1 cellular context compared by ENCODE assay signal in genomic region chr3:47250309-47251060, GRCh38.
TF ChIP-seq lines count a peak whose summit lies in the region.

No MANE protein-coding gene starts in this region.

TF ChIP-seq in HepG2, 621 proteins besides CTCF, POLR2A, EP300 and RAD21 (continued from another document):
- TF ChIP-seq STAG1 (CRISPR knock-in tag; IDR thresholded peaks at IDR 0.05), result peak; percentile 79
- no peak for TF ChIP-seq SETDB1 (CRISPR knock-in tag; IDR thresholded peaks at IDR 0.05; ENCODE audit: borderline replicate concordance)
- peak; percentile 32 for TF ChIP-seq XRCC5 (optimal IDR thresholded peaks at IDR 0.05; ENCODE audit: low read length)
- no peak for TF ChIP-seq ZBTB39 (CRISPR knock-in tag; IDR thresholded peaks at IDR 0.05)
- no peak for TF ChIP-seq YEATS4 (CRISPR knock-in tag; IDR thresholded peaks at IDR 0.05; ENCODE audit: borderline replicate concordance)
- no peak for TF ChIP-seq ZNF605 (CRISPR knock-in tag; IDR thresholded peaks at IDR 0.05)
- no peak for TF ChIP-seq ARID5B (CRISPR knock-in tag; IDR thresholded peaks at IDR 0.05)
- TF ChIP-seq, protein P1, sequence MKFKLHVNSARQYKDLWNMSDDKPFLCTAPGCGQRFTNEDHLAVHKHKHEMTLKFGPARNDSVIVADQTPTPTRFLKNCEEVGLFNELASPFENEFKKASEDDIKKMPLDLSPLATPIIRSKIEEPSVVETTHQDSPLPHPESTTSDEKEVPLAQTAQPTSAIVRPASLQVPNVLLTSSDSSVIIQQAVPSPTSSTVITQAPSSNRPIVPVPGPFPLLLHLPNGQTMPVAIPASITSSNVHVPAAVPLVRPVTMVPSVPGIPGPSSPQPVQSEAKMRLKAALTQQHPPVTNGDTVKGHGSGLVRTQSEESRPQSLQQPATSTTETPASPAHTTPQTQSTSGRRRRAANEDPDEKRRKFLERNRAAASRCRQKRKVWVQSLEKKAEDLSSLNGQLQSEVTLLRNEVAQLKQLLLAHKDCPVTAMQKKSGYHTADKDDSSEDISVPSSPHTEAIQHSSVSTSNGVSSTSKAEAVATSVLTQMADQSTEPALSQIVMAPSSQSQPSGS (CRISPR knock-in tag; IDR thresholded peaks at IDR 0.05), result no peak
- TF ChIP-seq KAT8 (CRISPR knock-in tag; IDR thresholded peaks at IDR 0.05), result 0 out of 2 replicates have a peak, but pooled peaks have one; percentile 16
- no peak for TF ChIP-seq ATRX (CRISPR knock-in tag; IDR thresholded peaks at IDR 0.05; ENCODE audit: borderline replicate concordance)
- TF ChIP-seq SMC3 (IDR thresholded peaks at IDR 0.05; ENCODE audit: low read length), result peak; percentile 69
- no peak for TF ChIP-seq HNRNPUL1 (IDR thresholded peaks at IDR 0.05; ENCODE audit: low read depth, low read length)
- TF ChIP-seq ZBTB38 (CRISPR knock-in tag; IDR thresholded peaks at IDR 0.05), result no peak
- 0 out of 2 replicates have a peak, but pooled peaks have one; percentile 31 for TF ChIP-seq ELF3 (CRISPR knock-in tag; IDR thresholded peaks at IDR 0.05)
- TF ChIP-seq HMGXB4 (CRISPR knock-in tag; IDR thresholded peaks at IDR 0.05; ENCODE audit: borderline replicate concordance in 1 of 2, low read depth in 1 of 2), result 0 out of 4 replicates have a peak, but pooled peaks have one; percentile 19 to 22
- 0 out of 2 replicates have a peak, but pooled peaks have one; percentile 25 for TF ChIP-seq ATF3 (CRISPR knock-in tag; IDR thresholded peaks at IDR 0.05)
- TF ChIP-seq GABPA (IDR thresholded peaks at IDR 0.05; ENCODE audit: low read depth, low read length), result no peak
- peak; percentile 34; the same call in 1 of the 2 replicates for TF ChIP-seq GABPA (CRISPR knock-in tag; IDR thresholded peaks at IDR 0.05; ENCODE audit: low read depth)
- TF ChIP-seq, protein P2, sequence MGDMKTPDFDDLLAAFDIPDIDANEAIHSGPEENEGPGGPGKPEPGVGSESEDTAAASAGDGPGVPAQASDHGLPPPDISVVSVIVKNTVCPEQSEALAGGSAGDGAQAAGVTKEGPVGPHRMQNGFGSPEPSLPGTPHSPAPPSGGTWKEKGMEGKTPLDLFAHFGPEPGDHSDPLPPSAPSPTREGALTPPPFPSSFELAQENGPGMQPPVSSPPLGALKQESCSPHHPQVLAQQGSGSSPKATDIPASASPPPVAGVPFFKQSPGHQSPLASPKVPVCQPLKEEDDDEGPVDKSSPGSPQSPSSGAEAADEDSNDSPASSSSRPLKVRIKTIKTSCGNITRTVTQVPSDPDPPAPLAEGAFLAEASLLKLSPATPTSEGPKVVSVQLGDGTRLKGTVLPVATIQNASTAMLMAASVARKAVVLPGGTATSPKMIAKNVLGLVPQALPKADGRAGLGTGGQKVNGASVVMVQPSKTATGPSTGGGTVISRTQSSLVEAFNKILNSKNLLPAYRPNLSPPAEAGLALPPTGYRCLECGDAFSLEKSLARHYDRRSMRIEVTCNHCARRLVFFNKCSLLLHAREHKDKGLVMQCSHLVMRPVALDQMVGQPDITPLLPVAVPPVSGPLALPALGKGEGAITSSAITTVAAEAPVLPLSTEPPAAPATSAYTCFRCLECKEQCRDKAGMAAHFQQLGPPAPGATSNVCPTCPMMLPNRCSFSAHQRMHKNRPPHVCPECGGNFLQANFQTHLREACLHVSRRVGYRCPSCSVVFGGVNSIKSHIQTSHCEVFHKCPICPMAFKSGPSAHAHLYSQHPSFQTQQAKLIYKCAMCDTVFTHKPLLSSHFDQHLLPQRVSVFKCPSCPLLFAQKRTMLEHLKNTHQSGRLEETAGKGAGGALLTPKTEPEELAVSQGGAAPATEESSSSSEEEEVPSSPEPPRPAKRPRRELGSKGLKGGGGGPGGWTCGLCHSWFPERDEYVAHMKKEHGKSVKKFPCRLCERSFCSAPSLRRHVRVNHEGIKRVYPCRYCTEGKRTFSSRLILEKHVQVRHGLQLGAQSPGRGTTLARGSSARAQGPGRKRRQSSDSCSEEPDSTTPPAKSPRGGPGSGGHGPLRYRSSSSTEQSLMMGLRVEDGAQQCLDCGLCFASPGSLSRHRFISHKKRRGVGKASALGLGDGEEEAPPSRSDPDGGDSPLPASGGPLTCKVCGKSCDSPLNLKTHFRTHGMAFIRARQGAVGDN (CRISPR knock-in tag; IDR thresholded peaks at IDR 0.05), result peak; percentile 26; the same call in 1 of the 2 replicates
